ENCODE assay signal across 18 cellular contexts in genomic region chr22:43698403-43698802, GRCh38.
DNase-seq lines count a peak whose midpoint lies in the region; ATAC-seq, FAIRE-seq and TF ChIP-seq lines count a peak whose summit lies in the region.
"Had no signal": no experiment of that assay in that cellular context is flagged by ENCODE, and none has a peak within 500 bp of the region (broad histone marks: within the 10 kb centered on the region; RNA-seq: fewer than 3 reads in every experiment).

No MANE protein-coding gene starts in this region.

- no peaks in the 10 kb centered on the region for H3K4me1 Mint-ChIP-seq in MCF 10A (ENCODE audit: insufficient read depth, unreplicated experiment)
- H3K4me1 Mint-ChIP-seq: CD8-positive, alpha-beta memory T cell; GM23338 had no signal

- no peaks in the 10 kb centered on the region for H4K20me1 ChIP-seq in mammary epithelial cell (ENCODE audit: insufficient read depth, low read length)
- H4K20me1 ChIP-seq: BLaER1 had no signal

- in situ Hi-C loops in mammary epithelial cell (cut with MboI; ENCODE audit: low sequenced_read_pairs in 2 of 2) = no loop called here

- H3K36me3 ChIP-seq in mammary epithelial cell (ENCODE audit: insufficient read depth, low read length) = no peaks in the 10 kb centered on the region
- H3K36me3 ChIP-seq in bronchial epithelial cell (ENCODE audit: control insufficient read depth, insufficient read depth, low read length) = no peaks in the 10 kb centered on the region
- H3K36me3 ChIP-seq: BLaER1 had no signal

- ATAC-seq in HG02759 (IDR thresholded peaks at IDR 0.05; ENCODE audit: unreplicated experiment) = no peak
- ATAC-seq: GM12878, GM23338, K562 had no signal

- no peaks in the 10 kb centered on the region for H3K9me3 Mint-ChIP-seq in MCF 10A (ENCODE audit: unreplicated experiment)

- peak; percentile 23 for FAIRE-seq in bronchial epithelial cell (lab: Jason Lieb, UNC)
- FAIRE-seq: GM12878, K562 had no signal

- no peak overlapping the region for H3K4me2 ChIP-seq in mammary epithelial cell (ENCODE audit: insufficient read depth, low read depth, low read length)
- H3K4me2 ChIP-seq: BLaER1, GM23338 had no signal

- peak; percentile 3 for DNase-seq in mammary epithelial cell
- no peak for DNase-seq in MCF 10A (ENCODE audit: unreplicated experiment)
- DNase-seq in bronchial epithelial cell (ENCODE audit: low read depth) = peak; percentile 53
- DNase-seq in fibroblast of pulmonary artery (ENCODE audit: low read depth) = peak; percentile 6
- DNase-seq in iPS-NIHi11 (ENCODE audit: low spot score) = no peak
- DNase-seq in COLO668 (lab: John Stamatoyannopoulos, UW; ENCODE audit: unreplicated experiment) = no peak
- no peak for DNase-seq in COR-L47 (lab: John Stamatoyannopoulos, UW)
- DNase-seq: AML-193; Calu3; CD8-positive, alpha-beta memory T cell; DMS 273 treated with DMSO at 0.1 percent for 48 hours; H7 had no signal

- dilution Hi-C loops in mammary epithelial cell (cut with HindIII; ENCODE audit: low sequenced_read_pairs) = no loop called here

- no peaks in the 10 kb centered on the region for H3K4me1 ChIP-seq in mammary epithelial cell (ENCODE audit: insufficient read depth, low read length)
- H3K4me1 ChIP-seq: BLaER1 had no signal

- H2AFZ ChIP-seq in mammary epithelial cell (ENCODE audit: low read depth, low read length) = no peak overlapping the region
- H2AFZ ChIP-seq: GM23338 had no signal

- CTCF ChIA-PET in mammary epithelial cell (lab: Charles Lee; ENCODE audit: low non-redundant PET) = no interaction called here
- CTCF ChIA-PET in MCF 10A (lab: Yijun Ruan, JAX) = interaction anchor here (0.7 kb wide), 1 partner anchor 173 kb away, joined by 3 read pairs; no protein-coding TSS in a partner anchor

- H3K79me2 ChIP-seq in mammary epithelial cell (ENCODE audit: insufficient read depth, low read length) = no peaks in the 10 kb centered on the region

- H3K27me3 ChIP-seq in mammary epithelial cell (ENCODE audit: insufficient read depth, low read length) (no peaks in the 10 kb centered on the region), bronchial epithelial cell (ENCODE audit: control insufficient read depth, insufficient read depth, low read length) (no peaks in the 10 kb centered on the region)
- H3K27me3 ChIP-seq: BLaER1 had no signal

- no peak overlapping the region for H3K4me3 Mint-ChIP-seq in MCF 10A (ENCODE audit: unreplicated experiment)
- H3K4me3 Mint-ChIP-seq: CD8-positive, alpha-beta memory T cell; GM23338 had no signal

- 100% methylated on average over 1 of the region's 1 CpG for WGBS in mammary epithelial cell (ENCODE audit: low coverage, missing lambda C conversion rate)

- intact Hi-C loops in mammary epithelial cell (cut with micrococcal nuclease) = no loop called here
- intact Hi-C loops in MCF 10A (cut with micrococcal nuclease) = no loop called here

- H3K27ac ChIP-seq in mammary epithelial cell (ENCODE audit: insufficient read depth, low read depth, low read length) = no peak overlapping the region
- H3K27ac ChIP-seq: 22Rv1, BLaER1 had no signal

- BruUV-seq in mammary epithelial cell (replicated peaks; lab: Mats Ljungman, UMichigan) (no TSS peak), MCF 10A (replicated peaks; lab: Mats Ljungman, UMichigan) (no TSS peak)

- no peak overlapping the region for H3K4me3 ChIP-seq in mammary epithelial cell (replicated peaks in 1 of 3; ENCODE audit: insufficient read depth in 1 of 3, low read depth in 2 of 3, low read length in 3 of 3)
- H3K4me3 ChIP-seq in bronchial epithelial cell (ENCODE audit: low read depth, low read length) = no peak overlapping the region
- H3K4me3 ChIP-seq in fibroblast of pulmonary artery (replicated peaks; ENCODE audit: low read depth, low read length) = no peak overlapping the region
- H3K4me3 ChIP-seq: BLaER1, GM12878, GM23338, K562 had no signal

- H3K36me3 Mint-ChIP-seq in MCF 10A (ENCODE audit: insufficient read depth, unreplicated experiment) = no peaks in the 10 kb centered on the region
- H3K36me3 Mint-ChIP-seq: CD8-positive, alpha-beta memory T cell had no signal

- H3K9me3 ChIP-seq in mammary epithelial cell (replicated peaks; ENCODE audit: insufficient read depth, low read length) = no peaks in the 10 kb centered on the region

- POLR2A ChIA-PET in MCF 10A (lab: Yijun Ruan, JAX) = no interaction called here

- peaks cover 71% of the 10 kb centered on the region for H3K27me3 Mint-ChIP-seq in MCF 10A (ENCODE audit: insufficient read depth, unreplicated experiment)

- TF ChIP-seq CTCF in mammary epithelial cell (conservative IDR thresholded peaks at IDR 0.05 in 1 of 2, IDR thresholded peaks at IDR 0.05 in 1 of 2; ENCODE audit: extremely low read depth in 1 of 2, insufficient read depth in 1 of 2, low read depth in 1 of 2, low read length in 2 of 2) (no peak), MCF 10A (IDR thresholded peaks at IDR 0.05; ENCODE audit: unreplicated experiment) (no peak), bronchial epithelial cell (IDR thresholded peaks at IDR 0.05; ENCODE audit: insufficient read depth, low read length, severe bottlenecking) (no peak), fibroblast of pulmonary artery (IDR thresholded peaks at IDR 0.05; ENCODE audit: low read length, missing control alignments) (no peak)

- no peak overlapping the region for H3K27ac Mint-ChIP-seq in MCF 10A (ENCODE audit: low read depth, unreplicated experiment)
- H3K27ac Mint-ChIP-seq: CD8-positive, alpha-beta memory T cell; GM23338 had no signal

- H3K9ac ChIP-seq in mammary epithelial cell (ENCODE audit: insufficient read depth, low read length) = no peak overlapping the region
- H3K9ac ChIP-seq: BLaER1 had no signal

Comparison
In these comparisons a context has a peak if more than half of its experiments do, and no peak if none do; other contexts are left out.
1. DNase-seq: peak in mammary epithelial cell (single experiment), bronchial epithelial cell (single experiment) and fibroblast of pulmonary artery (single experiment); none in MCF 10A (single experiment), iPS-NIHi11 (single experiment), COLO668 (single experiment) and COR-L47 (single experiment).